ENCODE assay signal across 17 cellular contexts in the genomic region with DNA sequence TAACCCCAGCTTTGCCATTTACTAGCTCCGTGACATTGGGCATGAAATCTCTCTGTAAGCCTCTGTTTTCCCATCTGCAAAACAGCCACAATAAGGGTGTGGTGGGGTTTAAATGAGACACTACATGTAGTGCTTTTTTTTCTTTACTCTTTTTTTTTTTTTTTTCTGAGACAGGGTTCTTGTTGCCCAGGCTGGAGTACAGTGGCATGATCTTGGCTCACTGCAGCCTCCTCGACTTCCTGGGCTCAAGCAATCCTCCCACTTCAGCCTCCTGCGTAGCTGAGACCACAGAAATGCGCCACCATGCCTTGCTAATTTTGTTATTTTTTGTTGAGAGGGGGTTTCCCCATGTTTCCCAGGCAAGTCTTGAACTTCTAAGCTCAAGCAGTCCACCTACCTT.
"Had no signal": no experiment of that assay in that cellular context is flagged by ENCODE, and none has a peak within 500 bp of the region (broad histone marks: within the 10 kb centered on the region; RNA-seq: fewer than 3 reads in every experiment).

No MANE protein-coding gene starts in this region.

- H3K36me3 Mint-ChIP-seq: naive thymus-derived CD8-positive, alpha-beta T cell had no signal

- H3K27me3 Mint-ChIP-seq: activated naive CD8-positive, alpha-beta T cell treated with anti-CD3 and anti-CD28 coated beads, Interleukin-2, amount 50 U/mL, for 24 hours; activated T-cell treated with anti-CD3 and anti-CD28 coated beads, Interleukin-2, amount 50 U/mL, for 24 hours; dendritic cell treated with granulocyte-macrophage colony-stimulating factor and Interleukin-4, amounts not matched to agents 40 ng/mL and 50 ng/mL, for 4 days; naive thymus-derived CD8-positive, alpha-beta T cell had no signal

- ATAC-seq: activated naive CD8-positive, alpha-beta T cell treated with anti-CD3 and anti-CD28 coated beads, Interleukin-2, amount 50 U/mL, for 24 hours; foreskin keratinocyte; naive thymus-derived CD8-positive, alpha-beta T cell; pancreas; sciatic nerve had no signal

- H3K4me3 Mint-ChIP-seq: activated naive CD8-positive, alpha-beta T cell treated with anti-CD3 and anti-CD28 coated beads, Interleukin-2, amount 50 U/mL, for 24 hours; activated T-cell treated with anti-CD3 and anti-CD28 coated beads, Interleukin-2, amount 50 U/mL, for 24 hours; dendritic cell treated with granulocyte-macrophage colony-stimulating factor and Interleukin-4, amounts not matched to agents 40 ng/mL and 50 ng/mL, for 4 days; naive thymus-derived CD8-positive, alpha-beta T cell had no signal

- H3K9me3 ChIP-seq: left ventricle myocardium inferior, pancreas, spleen, thyroid gland, uterus had no signal

- H3K9me3 Mint-ChIP-seq: activated naive CD8-positive, alpha-beta T cell treated with anti-CD3 and anti-CD28 coated beads, Interleukin-2, amount 50 U/mL, for 24 hours; activated T-cell treated with anti-CD3 and anti-CD28 coated beads, Interleukin-2, amount 50 U/mL, for 24 hours; dendritic cell treated with granulocyte-macrophage colony-stimulating factor and Interleukin-4, amounts not matched to agents 40 ng/mL and 50 ng/mL, for 4 days; naive thymus-derived CD8-positive, alpha-beta T cell had no signal

- DNase-seq: activated CD4-positive, CD25-positive, alpha-beta regulatory T cell treated with anti-CD3 and anti-CD28 coated beads, Interleukin-2, amount 50 U/mL, for 72 hours; activated effector memory CD4-positive, alpha-beta T cell treated with anti-CD3 and anti-CD28 coated beads, Interleukin-2, amount 50 U/mL, for 16 hours; activated naive CD8-positive, alpha-beta T cell treated with anti-CD3 and anti-CD28 coated beads, Interleukin-2, amount 50 U/mL, for 24 hours; activated T-cell treated with anti-CD3 and anti-CD28 coated beads, Interleukin-2, amount 50 U/mL, for 24 hours; effector memory CD4-positive, alpha-beta T cell; foreskin keratinocyte; glutamatergic neuron; left ventricle myocardium inferior; naive thymus-derived CD8-positive, alpha-beta T cell; pancreas; SW 1271; T1000; thyroid gland; uterus had no signal

- H3K27ac Mint-ChIP-seq: activated naive CD8-positive, alpha-beta T cell treated with anti-CD3 and anti-CD28 coated beads, Interleukin-2, amount 50 U/mL, for 24 hours; activated T-cell treated with anti-CD3 and anti-CD28 coated beads, Interleukin-2, amount 50 U/mL, for 24 hours; dendritic cell treated with granulocyte-macrophage colony-stimulating factor and Interleukin-4, amounts not matched to agents 40 ng/mL and 50 ng/mL, for 4 days had no signal
